Comparison of ENCODE assay signal across 19 cellular contexts in the genomic region with DNA sequence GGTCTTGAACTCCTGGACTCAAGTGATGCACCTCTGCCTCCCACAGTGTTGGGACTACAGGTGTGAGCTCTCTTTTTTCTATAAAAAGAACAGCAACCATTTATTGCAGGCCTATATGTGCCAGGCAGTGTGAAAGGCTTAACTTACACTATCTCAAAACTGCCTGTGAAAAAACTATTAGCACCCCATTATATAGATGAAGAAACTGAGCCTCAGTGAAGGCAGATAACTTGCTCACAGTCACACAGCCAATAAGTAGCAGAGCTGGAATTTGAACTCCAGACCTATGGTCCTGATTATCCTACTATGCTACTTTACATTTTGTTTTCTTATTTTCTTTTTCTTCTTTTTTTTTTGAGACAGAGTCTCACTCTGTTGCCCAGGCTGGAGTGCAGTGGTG. TPM values are rescaled to one million over a fixed set of nuclear protein-coding genes. Genes with fewer than 3 reads are reported as not detected.
DNase-seq lines count a peak whose midpoint lies in the region; ATAC-seq, FAIRE-seq and TF ChIP-seq lines count a peak whose summit lies in the region.
"Had no signal": no experiment of that assay in that cellular context is flagged by ENCODE, and none has a peak within 500 bp of the region (broad histone marks: within the 10 kb centered on the region; RNA-seq: fewer than 3 reads in every experiment).

No MANE protein-coding gene starts in this region.

- TF ChIP-seq RAD21 in K562 (CRISPR knock-in tag; conservative IDR thresholded peaks at IDR 0.05 in 1 of 2, IDR thresholded peaks at IDR 0.05 in 1 of 2): no peak

- intact Hi-C loops in OCI-LY7 (cut with micrococcal nuclease; ENCODE audit: unreplicated experiment): no loop called here
- intact Hi-C loops in Panc1 (cut with micrococcal nuclease; ENCODE audit: unreplicated experiment): no loop called here
- intact Hi-C loops in K562 (cut with micrococcal nuclease): no loop called here

- H3K9ac ChIP-seq in K562 (ENCODE audit: insufficient read depth in 1 of 2, low read depth in 2 of 2, low read length in 2 of 2): no peak overlapping the region
- H3K9ac ChIP-seq: GM23248 had no signal

- H2AFZ ChIP-seq in OCI-LY7 (ENCODE audit: low read length): no peak overlapping the region
- H2AFZ ChIP-seq in K562 (ENCODE audit: low read depth, low read length): no peak overlapping the region
- H2AFZ ChIP-seq: GM23248 had no signal

- no peaks in the 10 kb centered on the region for H3K9me3 Mint-ChIP-seq in natural killer cell treated with Interleukin-12 subunit alpha and Interleukin-12 subunit beta and Interleukin-15 and Interleukin-18, amount 100 ng/mL, for 72 hours

- TF ChIP-seq CTCF in OCI-LY7 (conservative IDR thresholded peaks at IDR 0.05; ENCODE audit: low read length) (no peak), Panc1 (IDR thresholded peaks at IDR 0.05) (no peak), K562 (IDR thresholded peaks at IDR 0.05 in 2 of 3, conservative IDR thresholded peaks at IDR 0.05 in 1 of 3; ENCODE audit: insufficient read depth in 2 of 3, low read depth in 1 of 3, low read length in 3 of 3) (no peak)

- no peak overlapping the region for H3K27ac Mint-ChIP-seq in natural killer cell treated with Interleukin-12 subunit alpha and Interleukin-12 subunit beta and Interleukin-15 and Interleukin-18, amount 100 ng/mL, for 72 hours

- TF ChIP-seq EP300 in K562 (IDR thresholded peaks at IDR 0.05; ENCODE audit: low read length): no peak

- H3K4me3 Mint-ChIP-seq in natural killer cell treated with Interleukin-12 subunit alpha and Interleukin-12 subunit beta and Interleukin-15 and Interleukin-18, amount 100 ng/mL, for 72 hours: no peak overlapping the region
- H3K4me3 Mint-ChIP-seq: CD4-positive, alpha-beta memory T cell had no signal

- H3K27ac ChIP-seq in OCI-LY7 (ENCODE audit: low read depth, low read length, poor library complexity, severe bottlenecking): no peak overlapping the region
- H3K27ac ChIP-seq in Panc1 (ENCODE audit: low read length): no peak overlapping the region
- no peak overlapping the region for H3K27ac ChIP-seq in K562 (ENCODE audit: extremely low read depth, low read depth, low read length)
- H3K27ac ChIP-seq: GM23248 had no signal

- BruUV-seq in OCI-LY7 (replicated peaks; lab: Mats Ljungman, UMichigan) (TSS peak; percentile 41), Panc1 (replicated peaks; lab: Mats Ljungman, UMichigan) (TSS peak; percentile 49), K562 (replicated peaks; lab: Mats Ljungman, UMichigan) (no TSS peak)

- POLR2A ChIA-PET in OCI-LY7 (lab: Charles Lee) (interaction anchor here (0.6 kb wide), 1 partner anchor 214 kb away, joined by 3 read pairs; no protein-coding TSS in a partner anchor), Panc1 (lab: Charles Lee) (interaction anchor here (0.6 kb wide), 1 partner anchor 161 kb away, joined by 4 read pairs; no protein-coding TSS in a partner anchor), K562 (lab: Yijun Ruan, JAX) (no interaction called here)

- TF ChIP-seq POLR2A in K562 (conservative IDR thresholded peaks at IDR 0.05): no peak

- CTCF ChIA-PET in OCI-LY7 (lab: Charles Lee; ENCODE audit: unreplicated experiment): no interaction called here
- CTCF ChIA-PET in Panc1 (lab: Charles Lee): no interaction called here
- CTCF ChIA-PET in K562 (lab: Yijun Ruan, JAX; ENCODE audit: low intra/inter-chr PET ratio): no interaction called here

- DNase-seq in OCI-LY7 (ENCODE audit: low spot score) (no peak), Panc1 (ENCODE audit: low read depth, low spot score) (no peak), K562 (ENCODE audit: extremely low read depth in 1 of 4, low spot score in 3 of 4) (no peak), NCI-H187 (lab: John Stamatoyannopoulos, UW) (no peak)
- DNase-seq in natural killer cell treated with Interleukin-12 subunit alpha and Interleukin-12 subunit beta and Interleukin-15 and Interleukin-18, amount 100 ng/mL, for 72 hours (ENCODE audit: low spot score): no peak
- DNase-seq: C1 segment of cervical spinal cord; Calu3; CD4-positive, alpha-beta memory T cell; COR-L47; DMS53; DMS79 treated with DMSO at 0.1 percent for 48 hours; GM23248; H7; HCEC 1CT had no signal

- H3K9me2 ChIP-seq in OCI-LY7 (ENCODE audit: insufficient read depth, low read length): no peaks in the 10 kb centered on the region

- H3K27me3 ChIP-seq in Panc1 (ENCODE audit: control insufficient read depth, insufficient read depth, low read length) (no peaks in the 10 kb centered on the region), K562 (ENCODE audit: control insufficient read depth in 2 of 2, insufficient read depth in 2 of 2, low read length in 2 of 2) (no peaks in the 10 kb centered on the region)

- H3K36me3 Mint-ChIP-seq in natural killer cell treated with Interleukin-12 subunit alpha and Interleukin-12 subunit beta and Interleukin-15 and Interleukin-18, amount 100 ng/mL, for 72 hours: peaks cover 10% of the 10 kb centered on the region

- peaks cover 32% of the 10 kb centered on the region for H3K79me2 ChIP-seq in OCI-LY7 (ENCODE audit: insufficient read depth, low read depth, low read length)
- H3K79me2 ChIP-seq in K562 (ENCODE audit: control insufficient read depth, insufficient read depth, low read length): peaks cover 32% of the 10 kb centered on the region

- H3K4me1 Mint-ChIP-seq in natural killer cell treated with Interleukin-12 subunit alpha and Interleukin-12 subunit beta and Interleukin-15 and Interleukin-18, amount 100 ng/mL, for 72 hours (ENCODE audit: low read depth in 2 of 2): peaks cover 21 to 23% of the 10 kb centered on the region in 2 donors

- H3K9me1 ChIP-seq in K562 (ENCODE audit: control insufficient read depth, insufficient read depth, low read length): peaks cover 3% of the 10 kb centered on the region

- H4K20me1 ChIP-seq in OCI-LY7 (ENCODE audit: insufficient read depth, low read length) (peaks cover 9% of the 10 kb centered on the region), K562 (replicated peaks; ENCODE audit: control insufficient read depth, insufficient read depth, low read length) (peaks cover 5% of the 10 kb centered on the region; the same call in 1 of the 2 replicates)

- H3K4me1 ChIP-seq in OCI-LY7 (ENCODE audit: insufficient read depth, low read length, poor library complexity, severe bottlenecking): no peaks in the 10 kb centered on the region
- no peaks in the 10 kb centered on the region for H3K4me1 ChIP-seq in Panc1 (ENCODE audit: control insufficient read depth, insufficient read depth, low read length)
- H3K4me1 ChIP-seq in K562 (replicated peaks in 1 of 2; ENCODE audit: control insufficient read depth in 2 of 2, insufficient read depth in 2 of 2, low read length in 2 of 2): peaks cover 13% of the 10 kb centered on the region in 2 experiments; a peak in 4 of 5 replicates

- in situ Hi-C loops in Panc1 (cut with HindIII; ENCODE audit: low pct_unique_long_range_greater_than_20kb, low sequenced_read_pairs) (no loop called here), K562 (cut with MboI) (no loop called here)

- H3K4me3 ChIP-seq in OCI-LY7 (ENCODE audit: low read depth, low read length, poor library complexity, severe bottlenecking) (no peak overlapping the region), Panc1 (ENCODE audit: low read depth in 2 of 2, low read length in 2 of 2) (no peak overlapping the region), K562 (no peak overlapping the region)
- H3K4me3 ChIP-seq: GM23248 had no signal

- H3K9me3 ChIP-seq in OCI-LY7 (ENCODE audit: low read length): no peaks in the 10 kb centered on the region
- no peaks in the 10 kb centered on the region for H3K9me3 ChIP-seq in Panc1 (ENCODE audit: control insufficient read depth, insufficient read depth, low read depth, low read length)
- no peaks in the 10 kb centered on the region for H3K9me3 ChIP-seq in K562 (replicated peaks; ENCODE audit: control insufficient read depth, insufficient read depth, low read depth, low read length)

- no peak for ATAC-seq in Panc1
- no peak for ATAC-seq in K562
- ATAC-seq in HG02970 (IDR thresholded peaks at IDR 0.05; ENCODE audit: low FRiP score, unreplicated experiment): no peak
- ATAC-seq in natural killer cell treated with Interleukin-12 subunit alpha and Interleukin-12 subunit beta and Interleukin-15 and Interleukin-18, amount 100 ng/mL, for 72 hours: no peak

- H3K4me2 ChIP-seq in OCI-LY7 (ENCODE audit: low read length) (no peak overlapping the region), K562 (ENCODE audit: insufficient read depth, low read length) (no peak overlapping the region)

- no peak for FAIRE-seq in K562 (lab: Jason Lieb, UNC)
- FAIRE-seq: G401.6, GM12892, GM19239, H1 had no signal

- no peaks in the 10 kb centered on the region for H3K27me3 Mint-ChIP-seq in natural killer cell treated with Interleukin-12 subunit alpha and Interleukin-12 subunit beta and Interleukin-15 and Interleukin-18, amount 100 ng/mL, for 72 hours
- H3K27me3 Mint-ChIP-seq: CD4-positive, alpha-beta memory T cell had no signal

- H3K36me3 ChIP-seq in OCI-LY7 (ENCODE audit: insufficient read depth, low read length) (peaks cover 90% of the 10 kb centered on the region), Panc1 (ENCODE audit: control insufficient read depth, insufficient read depth, low read length) (no peaks in the 10 kb centered on the region), K562 (ENCODE audit: control insufficient read depth, insufficient read depth, low read length) (peaks cover 52% of the 10 kb centered on the region)

RNA-seq across cellular contexts. Expression of gene NDE1, which starts 15.1 kb away (rescaled TPM):
- 76.8 and 88.9 TPM in 2 replicates for total RNA-seq in OCI-LY7 (2014; rRNA removed; shearing (Covaris generic))
- total RNA-seq in OCI-LY7 (2022) (141 and 175 TPM in 2 replicates), Panc1 (2021; ENCODE audit: unreplicated experiment) (99.1 TPM), K562 (2014; rRNA removed) (27.5 and 28.2 TPM in 2 replicates), K562 (2014; rRNA removed; fragmentation: Illumina TruSeq; extraction: Trizol) (34.7 and 43.9 TPM in 2 replicates), K562 (2015; rRNA removed; fragmentation: Illumina TruSeq; extraction: Trizol) (29.0 and 30.0 TPM in 2 replicates), K562 (2021) (48.2 and 59.9 TPM in 2 replicates)
- polyA plus RNA-seq in Panc1 (2012; ENCODE audit: insufficient read length): 56.6 TPM
- 97.1 and 106 TPM in 2 replicates for total RNA-seq in K562 (2011; cell fraction: chromatin; rRNA removed; ENCODE audit: low replicate concordance)
- 52.9 and 59.7 TPM in 2 replicates for total RNA-seq in K562 (2011; cell fraction: nucleolus; rRNA removed)
- 67.1 and 73.9 TPM in 2 replicates for total RNA-seq in K562 (2011; cell fraction: nucleoplasm; rRNA removed)
- polyA plus RNA-seq in K562 (2011; rRNA removed) (21.7 and 24.8 TPM in 2 replicates), K562 (2014; fragmentation: Illumina TruSeq; extraction: Trizol) (39.2 and 40.4 TPM in 2 replicates), K562 (2014; fragmentation: Nextera tagmentation; extraction: Ambion mirVana) (1 to 10 TPM; 3.1 to 3.6 TPM), K562 (2014; rRNA removed) (31.0 and 32.2 TPM in 2 replicates)
- polyA plus RNA-seq in K562 (2011; cell fraction: cytosol; rRNA removed): 24.6 and 27.8 TPM in 2 replicates
- polyA plus RNA-seq in K562 (2011; cell fraction: nucleus; rRNA removed): 18.8 and 22.8 TPM in 2 replicates
- 30.4 and 37.2 TPM in 2 replicates for polyA plus RNA-seq in K562 (2012)
- 31.2 and 32.1 TPM in 2 replicates for polyA minus RNA-seq in K562 (2011; rRNA and poly(A)+ RNA removed)
- 27.2 and 29.6 TPM in 2 replicates for polyA minus RNA-seq in K562 (2011; cell fraction: cytosol; rRNA and poly(A)+ RNA removed)
- polyA minus RNA-seq in K562 (2011; cell fraction: nucleus; rRNA and poly(A)+ RNA removed): 15.2 and 21.0 TPM in 2 replicates
- total RNA-seq in natural killer cell treated with Interleukin-12 subunit alpha and Interleukin-12 subunit beta and Interleukin-15 and Interleukin-18, amount 100 ng/mL, for 72 hours: 100 to 1,000 TPM in 1 of 2 donors, 10 to 100 TPM in 1; 95.0 to 151 TPM

RNA-seq across cellular contexts. Expression of gene MARF1, which starts 22.2 kb away (rescaled TPM):
- total RNA-seq in OCI-LY7 (2014; rRNA removed; shearing (Covaris generic)): 18.6 and 20.6 TPM in 2 replicates
- 71.1 and 99.2 TPM in 2 replicates for total RNA-seq in OCI-LY7 (2022)
- total RNA-seq in Panc1 (2021; ENCODE audit: unreplicated experiment): 51.5 TPM
- 23.5 TPM for polyA plus RNA-seq in Panc1 (2012; ENCODE audit: insufficient read length)
- 123 and 208 TPM in 2 replicates for total RNA-seq in K562 (2011; cell fraction: chromatin; rRNA removed; ENCODE audit: low replicate concordance)
- total RNA-seq in K562 (2011; cell fraction: nucleolus; rRNA removed): 39.4 and 39.6 TPM in 2 replicates
- 73.5 and 85.4 TPM in 2 replicates for total RNA-seq in K562 (2011; cell fraction: nucleoplasm; rRNA removed)
- total RNA-seq in K562 (2014; rRNA removed): 8.8 and 11.7 TPM in 2 replicates
- 8.6 and 12.4 TPM in 2 replicates for total RNA-seq in K562 (2014; rRNA removed; fragmentation: Illumina TruSeq; extraction: Trizol)
- total RNA-seq in K562 (2015; rRNA removed; fragmentation: Illumina TruSeq; extraction: Trizol): 8.8 and 9.1 TPM in 2 replicates
- total RNA-seq in K562 (2021): 29.9 and 33.2 TPM in 2 replicates
- 14.9 and 15.8 TPM in 2 replicates for polyA plus RNA-seq in K562 (2011; rRNA removed)
- polyA plus RNA-seq in K562 (2011; cell fraction: cytosol; rRNA removed): 6.0 and 8.9 TPM in 2 replicates
- polyA plus RNA-seq in K562 (2011; cell fraction: nucleus; rRNA removed): 55.8 and 66.2 TPM in 2 replicates
- 15.9 and 23.1 TPM in 2 replicates for polyA plus RNA-seq in K562 (2012)
- 20.0 and 20.4 TPM in 2 replicates for polyA plus RNA-seq in K562 (2014; fragmentation: Illumina TruSeq; extraction: Trizol)
- polyA plus RNA-seq in K562 (2014; fragmentation: Nextera tagmentation; extraction: Ambion mirVana): 1 to 10 TPM; 4.7 to 5.3 TPM
- polyA plus RNA-seq in K562 (2014; rRNA removed): 10.5 and 13.5 TPM in 2 replicates
- polyA minus RNA-seq in K562 (2011; rRNA and poly(A)+ RNA removed): 27.3 and 31.8 TPM in 2 replicates
- 12.8 and 15.4 TPM in 2 replicates for polyA minus RNA-seq in K562 (2011; cell fraction: cytosol; rRNA and poly(A)+ RNA removed)
- 24.4 and 39.8 TPM in 2 replicates for polyA minus RNA-seq in K562 (2011; cell fraction: nucleus; rRNA and poly(A)+ RNA removed)
- total RNA-seq in natural killer cell treated with Interleukin-12 subunit alpha and Interleukin-12 subunit beta and Interleukin-15 and Interleukin-18, amount 100 ng/mL, for 72 hours: 10 to 100 TPM; 63.9 to 76.0 TPM
